Comparison of ENCODE assay signal across 17 cellular contexts in genomic region chr11:68999093-68999747, GRCh38. TPM values are rescaled to one million over a fixed set of nuclear protein-coding genes. Genes with fewer than 3 reads are reported as not detected.
DNase-seq lines count a peak whose midpoint lies in the region; ATAC-seq, FAIRE-seq and TF ChIP-seq lines count a peak whose summit lies in the region.
"Had no signal": no experiment of that assay in that cellular context is flagged by ENCODE, and none has a peak within 500 bp of the region (broad histone marks: within the 10 kb centered on the region; RNA-seq: fewer than 3 reads in every experiment).

No MANE protein-coding gene starts in this region.

- peaks cover 6% of the 10 kb centered on the region for H3K4me1 ChIP-seq in HepG2 (ENCODE audit: insufficient read depth, low read length)
- H3K4me1 ChIP-seq in right lobe of liver = peaks cover 0 to 21% (median 3%) of the 10 kb centered on the region in 4 donors
- peaks cover 0 to 5% of the 10 kb centered on the region in 2 donors for H3K4me1 ChIP-seq in kidney (ENCODE audit: control insufficient read depth in 1 of 2, insufficient read depth in 1 of 2, low read depth in 1 of 2, low read length in 2 of 2)
- peaks cover 0 to 5% of the 10 kb centered on the region in 2 donors for H3K4me1 ChIP-seq in aorta (ENCODE audit: control insufficient read depth in 1 of 2, insufficient read depth in 2 of 2, low read length in 2 of 2)
- no peaks in the 10 kb centered on the region for H3K4me1 ChIP-seq in gastrocnemius medialis

- H3K36me3 ChIP-seq in HepG2 (replicated peaks in 1 of 2; ENCODE audit: control insufficient read depth in 1 of 2, insufficient read depth in 2 of 2, low read length in 2 of 2) = no peaks in the 10 kb centered on the region
- H3K36me3 ChIP-seq in right lobe of liver = no peaks in the 10 kb centered on the region
- H3K36me3 ChIP-seq in kidney (ENCODE audit: control insufficient read depth in 1 of 2, insufficient read depth in 2 of 2, low read length in 2 of 2) = no peaks in the 10 kb centered on the region
- H3K36me3 ChIP-seq in aorta (ENCODE audit: control insufficient read depth in 1 of 2, insufficient read depth in 2 of 2, low read length in 1 of 2) = peaks cover 2 to 8% of the 10 kb centered on the region in 2 donors
- no peaks in the 10 kb centered on the region for H3K36me3 ChIP-seq in gastrocnemius medialis

- H3K27ac ChIP-seq in HepG2 (ENCODE audit: extremely low read length, insufficient read depth, low read length) = no peak overlapping the region
- peak overlapping the region in 1 of 3 donors; percentile 88 for H3K27ac ChIP-seq in right lobe of liver
- peak overlapping the region in 1 of 2 donors; percentile 15 for H3K27ac ChIP-seq in kidney (ENCODE audit: low read depth in 2 of 2, low read length in 2 of 2)
- peak overlapping the region; percentile 34 to 60 for H3K27ac ChIP-seq in aorta (ENCODE audit: low read depth in 1 of 2, low read length in 2 of 2)
- peak overlapping the region in 2 of 4 donors; percentile 24 to 48 for H3K27ac ChIP-seq in gastrocnemius medialis

- H3K4me2 ChIP-seq in HepG2 (ENCODE audit: low read depth, low read length) = no peak overlapping the region

- TF ChIP-seq EP300 in HepG2 (IDR thresholded peaks at IDR 0.05; ENCODE audit: low read depth in 2 of 2, low read length in 2 of 2) (no peak), HepG2 (CRISPR knock-in tag; IDR thresholded peaks at IDR 0.05; ENCODE audit: borderline replicate concordance) (no peak)

- H3K4me3 ChIP-seq in HepG2 (replicated peaks in 1 of 3; ENCODE audit: insufficient read depth in 1 of 3, low read depth in 2 of 3, low read length in 3 of 3) = no peak overlapping the region
- H3K4me3 ChIP-seq in right lobe of liver = no peak overlapping the region
- H3K4me3 ChIP-seq in kidney (ENCODE audit: low read length in 2 of 2) = no peak overlapping the region
- H3K4me3 ChIP-seq in aorta (ENCODE audit: low read length in 2 of 2) = no peak overlapping the region
- H3K4me3 ChIP-seq in gastrocnemius medialis = no peak overlapping the region

- no peak for TF ChIP-seq RAD21 in HepG2 (CRISPR knock-in tag; IDR thresholded peaks at IDR 0.05)

- ATAC-seq in HepG2 (no peak), right lobe of liver (no peak), aorta (ENCODE audit: low FRiP score) (no peak), GM18868 (IDR thresholded peaks at IDR 0.05; ENCODE audit: unreplicated experiment) (no peak), gastrocnemius medialis (no peak), GM21825 (IDR thresholded peaks at IDR 0.05; ENCODE audit: unreplicated experiment) (no peak)

- intact Hi-C loops in HepG2 (cut with micrococcal nuclease; ENCODE audit: unreplicated experiment) (no loop called here), right lobe of liver (cut with DNase I) (no loop called here), kidney (cut with DNase I) (no loop called here), posterior vena cava (cut with DNase I) (loop anchor here in 1 of 2 donors (5.0 kb wide), 1 partner anchor 42 kb away; no protein-coding TSS in a partner anchor), aorta (cut with DNase I) (loop anchor here in 1 of 2 donors (5.0 kb wide), 1 partner anchor 52 kb away; no protein-coding TSS in a partner anchor), gastrocnemius medialis (cut with DNase I; ENCODE audit: low total_unique reads) (no loop called here)

- 53% methylated on average over 8 of the region's 8 CpGs for WGBS in HepG2 (ENCODE audit: low lambda C conversion rate)
- WGBS in right lobe of liver (ENCODE audit: insufficient coverage, low coverage, low lambda C conversion rate, missing lambda C conversion rate) = 87% methylated on average over 6 of the region's 8 CpGs
- WGBS in aorta, 2 donors = 81 to 85% methylated on average over 8 of the region's 8 CpGs

- TF ChIP-seq POLR2A in HepG2 (IDR thresholded peaks at IDR 0.05; ENCODE audit: insufficient read depth in 1 of 2, low read depth in 2 of 2, low read length in 2 of 2) (no peak), right lobe of liver (IDR thresholded peaks at IDR 0.05) (no peak), gastrocnemius medialis (IDR thresholded peaks at IDR 0.05) (no peak)

- H3K27me3 ChIP-seq in HepG2 (ENCODE audit: control insufficient read depth in 1 of 2, insufficient read depth in 2 of 2, low read length in 2 of 2) = peaks cover 4 to 73% of the 10 kb centered on the region in 2 experiments; a peak in 4 of 5 replicates
- no peaks in the 10 kb centered on the region for H3K27me3 ChIP-seq in right lobe of liver
- H3K27me3 ChIP-seq in aorta (ENCODE audit: control insufficient read depth in 1 of 2, insufficient read depth in 2 of 2, low read length in 1 of 2) = no peaks in the 10 kb centered on the region
- H3K27me3 ChIP-seq in gastrocnemius medialis = peaks cover 3 to 9% (median 7%) of the 10 kb centered on the region in 3 donors

- no peaks in the 10 kb centered on the region for H3K79me2 ChIP-seq in HepG2 (ENCODE audit: insufficient read depth, low read length)

- CTCF ChIA-PET in HepG2 (lab: Yijun Ruan, JAX; ENCODE audit: low intra/inter-chr PET ratio, low total read pairs) = no interaction called here

- no peak overlapping the region for H2AFZ ChIP-seq in HepG2 (ENCODE audit: low read length)

- no peaks in the 10 kb centered on the region for H3K9me3 ChIP-seq in HepG2 (ENCODE audit: low read length)
- no peaks in the 10 kb centered on the region for H3K9me3 ChIP-seq in right lobe of liver
- H3K9me3 ChIP-seq in kidney (ENCODE audit: control insufficient read depth in 1 of 2, low read length in 2 of 2) = no peaks in the 10 kb centered on the region
- H3K9me3 ChIP-seq in aorta (ENCODE audit: control insufficient read depth, low read length) = no peaks in the 10 kb centered on the region
- H3K9me3 ChIP-seq in gastrocnemius medialis = no peaks in the 10 kb centered on the region

- in situ Hi-C loops in HepG2 (cut with HindIII; ENCODE audit: extremely low pct_ligation_motif_present, low pct_unique_long_range_greater_than_20kb) = no loop called here
- in situ Hi-C loops in gastrocnemius medialis (cut with MboI; ENCODE audit: low sequenced_read_pairs in 4 of 4) = no loop called here

- FAIRE-seq in HepG2 (lab: Jason Lieb, UNC) (no peak), kidney (lab: Jason Lieb, UNC) (no peak)
- FAIRE-seq: astrocyte, GM12892, TTC549 had no signal

- TF ChIP-seq CTCF in HepG2 (CRISPR knock-in tag; IDR thresholded peaks at IDR 0.05) (no peak), right lobe of liver (IDR thresholded peaks at IDR 0.05) (no peak), kidney (IDR thresholded peaks at IDR 0.05; ENCODE audit: borderline replicate concordance, extremely low read depth, insufficient read depth) (no peak), gastrocnemius medialis (IDR thresholded peaks at IDR 0.05 in 4 of 5, conservative IDR thresholded peaks at IDR 0.05 in 1 of 5) (no peak)

- no TSS peak for BruUV-seq in HepG2 (replicated peaks; lab: Mats Ljungman, UMichigan)

- POLR2A ChIA-PET in HepG2 (lab: Yijun Ruan, JAX) = no interaction called here

- DNase-seq in HepG2 (ENCODE audit: low spot score) (no peak), right lobe of liver (no peak), kidney (peak; percentile 32), posterior vena cava (ENCODE audit: low spot score) (peak; percentile 29), aorta (peak; percentile 47 to 60), gastrocnemius medialis (no peak)
- DNase-seq: activated CD4-positive, alpha-beta memory T cell treated with anti-CD3 and anti-CD28 coated beads, Interleukin-2, amount 10 ng/mL, durations not matched to agents 7 days and 5 days; HFFc6; stimulated activated CD4-positive, alpha-beta T cell treated with anti-CD3 and anti-CD28 coated beads, Interleukin-12 subunit alpha, Interleukin-12 subunit beta, amount 100 ng/mL, for 4 hours had no signal

- no peaks in the 10 kb centered on the region for H4K20me1 ChIP-seq in HepG2 (ENCODE audit: insufficient read depth, low read length)

- H3K9ac ChIP-seq in HepG2 (ENCODE audit: insufficient read depth, low read depth, low read length) (no peak overlapping the region), kidney (ENCODE audit: low read length in 2 of 2) (no peak overlapping the region)

RNA-seq across cellular contexts. Expression of gene MRGPRF, which starts 13.8 kb away (rescaled TPM):
- total RNA-seq in HepG2 (2016; rRNA removed; fragmentation: Illumina TruSeq; extraction: Trizol) (not detected in 2 replicates), right lobe of liver (1 to 10 TPM; 1.6 to 3.4 (median 2.0) TPM), kidney (9.3 TPM), posterior vena cava (100 to 1,000 TPM; 117 to 138 TPM), aorta (100 to 1,000 TPM in 1 of 2 donors, 10 to 100 TPM in 1; 75.7 to 108 TPM), gastrocnemius medialis (1 to 10 TPM; 1.8 to 6.7 (median 4.7) TPM)
- total RNA-seq in HepG2 (2016; cell fraction: cytosol; rRNA removed; fragmentation: Illumina TruSeq; extraction: Trizol; ENCODE audit: low read depth) = not detected in 2 replicates
- total RNA-seq in HepG2 (2016; cell fraction: insoluble cytoplasmic fraction; rRNA removed; fragmentation: Illumina TruSeq; extraction: Trizol) = not detected in 2 replicates
- total RNA-seq in HepG2 (2016; cell fraction: membrane; rRNA removed; fragmentation: Illumina TruSeq; extraction: Trizol) = not detected in 2 replicates
- not detected in 2 replicates for total RNA-seq in HepG2 (2016; cell fraction: nucleus; rRNA removed; fragmentation: Illumina TruSeq; extraction: Trizol)
- polyA plus RNA-seq in HepG2 (2011; rRNA removed) (not detected in 2 replicates), kidney (ENCODE audit: insufficient read depth, low read depth, low replicate concordance) (19.0 TPM), aorta (100 to 1,000 TPM in 1 of 2 donors, 10 to 100 TPM in 1; 26.4 to 130 TPM)
- polyA plus RNA-seq in HepG2 (2011; cell fraction: cytosol; rRNA removed) = not detected in 2 replicates
- polyA plus RNA-seq in HepG2 (2011; cell fraction: nucleus; rRNA removed) = not detected in 2 replicates
- not detected in 2 replicates for polyA plus RNA-seq in HepG2 (2012)
- not detected in 2 replicates for polyA plus RNA-seq in HepG2 (2016; cell fraction: cytosol; fragmentation: Illumina TruSeq; extraction: Trizol; ENCODE audit: low read depth)
- polyA plus RNA-seq in HepG2 (2016; cell fraction: insoluble cytoplasmic fraction; fragmentation: Illumina TruSeq; extraction: Trizol; ENCODE audit: low read depth) = not detected in 2 replicates
- not detected in 2 replicates for polyA plus RNA-seq in HepG2 (2016; cell fraction: membrane; fragmentation: Illumina TruSeq; extraction: Trizol; ENCODE audit: low read depth)
- polyA plus RNA-seq in HepG2 (2016; cell fraction: nucleus; fragmentation: Illumina TruSeq; extraction: Trizol; ENCODE audit: insufficient read depth, low read depth) = not detected in 2 replicates
- polyA minus RNA-seq in HepG2 (2011; rRNA and poly(A)+ RNA removed; ENCODE audit: low replicate concordance) = 1.1 TPM in 1 of 2 replicates, not detected in the other
- not detected in 2 replicates for polyA minus RNA-seq in HepG2 (2011; cell fraction: cytosol; rRNA and poly(A)+ RNA removed)
- polyA minus RNA-seq in HepG2 (2011; cell fraction: nucleus; rRNA and poly(A)+ RNA removed) = not detected in 2 replicates
- total RNA-seq: activated CD4-positive, alpha-beta memory T cell treated with anti-CD3 and anti-CD28 coated beads, Interleukin-2, amount 10 ng/mL, durations not matched to agents 7 days and 5 days; activated T-helper 1 cell treated with anti-CD3 and anti-CD28 coated beads, Interleukin-12 subunit alpha, Interleukin-12 subunit beta, Interleukin-2, Interleukin-4 antibody, amounts not matched to agents 30 ng/mL and 10 ng/mL and 1 ng/mL, durations not matched to agents 14 hours and 24 hours and 36 hours had no signal

RNA-seq across cellular contexts. Expression of gene MRGPRD, which starts 18.4 kb away (rescaled TPM):
- not detected in 2 replicates for total RNA-seq in HepG2 (2016; rRNA removed; fragmentation: Illumina TruSeq; extraction: Trizol)
- total RNA-seq in HepG2 (2016; cell fraction: cytosol; rRNA removed; fragmentation: Illumina TruSeq; extraction: Trizol; ENCODE audit: low read depth) = not detected in 2 replicates
- not detected in 2 replicates for total RNA-seq in HepG2 (2016; cell fraction: insoluble cytoplasmic fraction; rRNA removed; fragmentation: Illumina TruSeq; extraction: Trizol)
- not detected in 2 replicates for total RNA-seq in HepG2 (2016; cell fraction: membrane; rRNA removed; fragmentation: Illumina TruSeq; extraction: Trizol)
- total RNA-seq in HepG2 (2016; cell fraction: nucleus; rRNA removed; fragmentation: Illumina TruSeq; extraction: Trizol) = not detected in 2 replicates
- polyA plus RNA-seq in HepG2 (2011; rRNA removed) = not detected in 2 replicates
- polyA plus RNA-seq in HepG2 (2011; cell fraction: cytosol; rRNA removed) = not detected in 2 replicates
- polyA plus RNA-seq in HepG2 (2011; cell fraction: nucleus; rRNA removed) = not detected in 2 replicates
- polyA plus RNA-seq in HepG2 (2012) = not detected in 2 replicates
- not detected in 2 replicates for polyA plus RNA-seq in HepG2 (2016; cell fraction: cytosol; fragmentation: Illumina TruSeq; extraction: Trizol; ENCODE audit: low read depth)
- polyA plus RNA-seq in HepG2 (2016; cell fraction: insoluble cytoplasmic fraction; fragmentation: Illumina TruSeq; extraction: Trizol; ENCODE audit: low read depth) = not detected in 2 replicates
- not detected in 2 replicates for polyA plus RNA-seq in HepG2 (2016; cell fraction: membrane; fragmentation: Illumina TruSeq; extraction: Trizol; ENCODE audit: low read depth)
- polyA plus RNA-seq in HepG2 (2016; cell fraction: nucleus; fragmentation: Illumina TruSeq; extraction: Trizol; ENCODE audit: insufficient read depth, low read depth) = not detected in 2 replicates
- polyA minus RNA-seq in HepG2 (2011; rRNA and poly(A)+ RNA removed; ENCODE audit: low replicate concordance) = not detected in 2 replicates
- polyA minus RNA-seq in HepG2 (2011; cell fraction: cytosol; rRNA and poly(A)+ RNA removed) = not detected in 2 replicates
- not detected in 2 replicates for polyA minus RNA-seq in HepG2 (2011; cell fraction: nucleus; rRNA and poly(A)+ RNA removed)
- not detected for total RNA-seq in right lobe of liver
- not detected for total RNA-seq in kidney
- polyA plus RNA-seq in kidney (ENCODE audit: insufficient read depth, low read depth, low replicate concordance) = not detected
- total RNA-seq in posterior vena cava = not detected
- total RNA-seq in aorta = under 1 TPM in 1 of 2 donors, not detected in 1; 0.49 TPM
- not detected for polyA plus RNA-seq in aorta
- total RNA-seq in gastrocnemius medialis = not detected
- total RNA-seq: activated CD4-positive, alpha-beta memory T cell treated with anti-CD3 and anti-CD28 coated beads, Interleukin-2, amount 10 ng/mL, durations not matched to agents 7 days and 5 days; activated T-helper 1 cell treated with anti-CD3 and anti-CD28 coated beads, Interleukin-12 subunit alpha, Interleukin-12 subunit beta, Interleukin-2, Interleukin-4 antibody, amounts not matched to agents 30 ng/mL and 10 ng/mL and 1 ng/mL, durations not matched to agents 14 hours and 24 hours and 36 hours; astrocyte; HFFc6; LHCN-M2; SK-MEL-5 had no signal

RNA-seq across cellular contexts. Expression of gene TPCN2, which starts 49.5 kb away (rescaled TPM):
- total RNA-seq in HepG2 (2016; rRNA removed; fragmentation: Illumina TruSeq; extraction: Trizol) = 2.0 and 5.9 TPM in 2 replicates
- total RNA-seq in HepG2 (2016; cell fraction: cytosol; rRNA removed; fragmentation: Illumina TruSeq; extraction: Trizol; ENCODE audit: low read depth) = 3.5 and 4.3 TPM in 2 replicates
- 1.8 and 5.7 TPM in 2 replicates for total RNA-seq in HepG2 (2016; cell fraction: insoluble cytoplasmic fraction; rRNA removed; fragmentation: Illumina TruSeq; extraction: Trizol)
- 2.4 and 2.5 TPM in 2 replicates for total RNA-seq in HepG2 (2016; cell fraction: membrane; rRNA removed; fragmentation: Illumina TruSeq; extraction: Trizol)
- 7.8 and 11.5 TPM in 2 replicates for total RNA-seq in HepG2 (2016; cell fraction: nucleus; rRNA removed; fragmentation: Illumina TruSeq; extraction: Trizol)
- polyA plus RNA-seq in HepG2 (2011; rRNA removed) = 5.6 and 6.9 TPM in 2 replicates
- polyA plus RNA-seq in HepG2 (2011; cell fraction: cytosol; rRNA removed) = 3.3 and 3.5 TPM in 2 replicates
- 37.2 and 42.8 TPM in 2 replicates for polyA plus RNA-seq in HepG2 (2011; cell fraction: nucleus; rRNA removed)
- 4.5 and 4.7 TPM in 2 replicates for polyA plus RNA-seq in HepG2 (2012)
- polyA plus RNA-seq in HepG2 (2016; cell fraction: cytosol; fragmentation: Illumina TruSeq; extraction: Trizol; ENCODE audit: low read depth) = 0.52 and 0.74 TPM in 2 replicates
- 1.7 and 2.1 TPM in 2 replicates for polyA plus RNA-seq in HepG2 (2016; cell fraction: insoluble cytoplasmic fraction; fragmentation: Illumina TruSeq; extraction: Trizol; ENCODE audit: low read depth)
- polyA plus RNA-seq in HepG2 (2016; cell fraction: membrane; fragmentation: Illumina TruSeq; extraction: Trizol; ENCODE audit: low read depth) = 1.3 TPM in 2 replicates
- 17.8 and 19.4 TPM in 2 replicates for polyA plus RNA-seq in HepG2 (2016; cell fraction: nucleus; fragmentation: Illumina TruSeq; extraction: Trizol; ENCODE audit: insufficient read depth, low read depth)
- polyA minus RNA-seq in HepG2 (2011; rRNA and poly(A)+ RNA removed; ENCODE audit: low replicate concordance) = 10.3 and 20.2 TPM in 2 replicates
- polyA minus RNA-seq in HepG2 (2011; cell fraction: cytosol; rRNA and poly(A)+ RNA removed) = 1.6 TPM in 2 replicates
- 14.9 and 16.5 TPM in 2 replicates for polyA minus RNA-seq in HepG2 (2011; cell fraction: nucleus; rRNA and poly(A)+ RNA removed)
- total RNA-seq in right lobe of liver = 10 to 100 TPM; 10.7 to 27.2 (median 15.6) TPM
- 22.4 TPM for total RNA-seq in kidney
- polyA plus RNA-seq in kidney (ENCODE audit: insufficient read depth, low read depth, low replicate concordance) = 12.9 TPM
- 10 to 100 TPM; 24.8 to 25.4 TPM for total RNA-seq in posterior vena cava
- 10 to 100 TPM; 25.8 to 27.9 TPM for total RNA-seq in aorta
- 10 to 100 TPM in 1 of 2 donors, 1 to 10 TPM in 1; 1.5 to 20.8 TPM for polyA plus RNA-seq in aorta
- 1 to 10 TPM; 1.4 to 4.1 (median 3.3) TPM for total RNA-seq in gastrocnemius medialis

Comparison
In these comparisons a context has a peak if more than half of its experiments do, and no peak if none do; other contexts are left out.
1. DNase-seq: peak in kidney (single experiment), posterior vena cava (single experiment) and aorta (2 of 2); none in HepG2 (single experiment), right lobe of liver (0 of 3) and gastrocnemius medialis (0 of 2).